Comparison of ENCODE assay signal across 13 cellular contexts in the genomic region with DNA sequence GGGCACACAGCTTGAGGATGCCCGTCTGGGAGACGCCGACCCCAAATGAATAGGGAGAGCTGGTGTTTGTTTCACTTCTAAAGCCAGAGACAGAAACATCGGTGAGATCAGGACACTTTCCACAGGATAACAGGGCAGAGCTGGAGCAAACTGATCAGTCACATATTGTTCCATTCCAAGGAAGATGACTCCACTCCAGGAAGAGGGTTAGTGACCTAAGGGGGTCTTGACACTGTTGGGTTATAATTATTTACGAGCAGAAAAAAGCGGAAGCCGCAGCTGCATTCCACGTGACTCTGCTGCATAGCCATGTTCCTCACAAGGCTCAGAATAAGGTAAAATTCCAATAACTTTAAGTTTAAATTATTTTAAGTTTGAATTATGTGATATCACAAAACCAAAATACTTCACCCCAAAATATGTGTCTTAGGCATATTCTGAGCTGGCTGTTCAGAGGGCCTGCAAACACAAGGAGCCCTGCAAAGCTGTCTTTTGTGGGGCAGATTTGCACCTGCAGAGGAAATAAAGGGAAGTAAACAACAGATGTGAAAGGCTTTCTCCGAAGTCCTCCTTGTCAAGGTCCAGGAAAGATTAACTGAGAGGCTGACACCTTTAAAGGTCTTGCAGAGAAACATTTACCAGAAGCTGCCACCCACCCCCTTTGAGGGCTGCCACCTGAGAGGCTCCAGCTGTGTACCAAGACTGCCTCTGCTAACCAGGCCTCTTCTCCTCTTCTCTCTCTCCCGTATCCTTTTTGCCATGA.
A peak's percentile ranks its signal among the peaks of the same experiment; 100 is the strongest.
DNase-seq lines count a peak whose midpoint lies in the region; ATAC-seq and TF ChIP-seq lines count a peak whose summit lies in the region.
"Had no signal": no experiment of that assay in that cellular context is flagged by ENCODE, and none has a peak within 500 bp of the region (broad histone marks: within the 10 kb centered on the region; RNA-seq: fewer than 3 reads in every experiment).

No MANE protein-coding gene starts in this region.

- peak overlapping the region in 2 of 6 donors; percentile 86 to 98 for H3K27ac Mint-ChIP-seq in naive B cell
- H3K27ac Mint-ChIP-seq: brain had no signal

- H3K9ac ChIP-seq in DND-41 (ENCODE audit: low read depth, low read length), result peak overlapping the region; percentile 62

- no peaks in the 10 kb centered on the region for H3K36me3 Mint-ChIP-seq in naive B cell
- H3K36me3 Mint-ChIP-seq: brain had no signal

- H4K20me1 ChIP-seq in DND-41 (ENCODE audit: insufficient read depth, low read length), result no peaks in the 10 kb centered on the region

- no peaks in the 10 kb centered on the region for H3K27me3 Mint-ChIP-seq in naive B cell
- H3K27me3 Mint-ChIP-seq: brain had no signal

- H3K4me3 Mint-ChIP-seq in naive B cell, result peak overlapping the region in 7 of 8 donors; percentile 25 to 85 (median 58)
- H3K4me3 Mint-ChIP-seq: brain had no signal

- peak; percentile 79 for DNase-seq in DND-41
- peak; percentile 22 for DNase-seq in HT1080 (ENCODE audit: low read depth)
- DNase-seq in UCSD-AML1 (lab: John Stamatoyannopoulos, UW; ENCODE audit: unreplicated experiment), result peak; percentile 35
- no peak for DNase-seq in naive B cell
- no peak for DNase-seq in putamen (ENCODE audit: low spot score)
- DNase-seq in SIG-M5 treated with dmso at 0.1 percent for 504 hours (lab: John Stamatoyannopoulos, UW; ENCODE audit: unreplicated experiment), result no peak
- DNase-seq: NCI-H1436; stimulated activated CD8-positive, alpha-beta memory T cell treated with anti-CD3 and anti-CD28 coated beads, Interleukin-4, amount 100 ng/mL, for 48 hours; T-helper 9 cell had no signal

- peak overlapping the region in 1 of 2 experiments; percentile 41; a peak in 2 of 4 replicates for H3K4me3 ChIP-seq in DND-41 (ENCODE audit: low read depth in 1 of 2, low read length in 2 of 2)
- H3K4me3 ChIP-seq: GM12878 had no signal

- peak overlapping the region; percentile 47 for H2AFZ ChIP-seq in DND-41 (ENCODE audit: low read depth, low read length)

- H3K4me2 ChIP-seq in DND-41 (ENCODE audit: insufficient read depth, low read length), result peak overlapping the region; percentile 62

- no peak for TF ChIP-seq CTCF in DND-41 (IDR thresholded peaks at IDR 0.05; ENCODE audit: borderline replicate concordance, extremely low read depth, low read length, poor library complexity, severe bottlenecking)

- H3K4me1 ChIP-seq in DND-41 (ENCODE audit: insufficient read depth, low read length), result peaks cover 70% of the 10 kb centered on the region

- peaks cover 4 to 31% (median 18%) of the 10 kb centered on the region in 3 donors for H3K4me1 Mint-ChIP-seq in naive B cell

- H3K9me3 Mint-ChIP-seq in naive B cell, result peaks cover 0 to 8% (median 0%) of the 10 kb centered on the region in 7 donors

- ATAC-seq in DND-41 (ENCODE audit: insufficient read depth, low read depth) (peak; percentile 86), naive B cell (ENCODE audit: low read depth in 2 of 2) (peak in 1 of 2 donors; percentile 66), GM21825 (IDR thresholded peaks at IDR 0.05; ENCODE audit: unreplicated experiment) (no peak)
- ATAC-seq: GM12878 had no signal

- H3K79me2 ChIP-seq in DND-41 (ENCODE audit: insufficient read depth, low read length), result no peaks in the 10 kb centered on the region

- no peaks in the 10 kb centered on the region for H3K27me3 ChIP-seq in DND-41 (ENCODE audit: insufficient read depth, low read length, poor library complexity)

- H3K27ac ChIP-seq in DND-41 (ENCODE audit: low read length), result peak overlapping the region; percentile 98
- H3K27ac ChIP-seq: epithelial cell of prostate had no signal

- H3K36me3 ChIP-seq in DND-41 (ENCODE audit: insufficient read depth, low read length), result no peaks in the 10 kb centered on the region

- H3K9me3 ChIP-seq in DND-41 (ENCODE audit: insufficient read depth, low read length, severe bottlenecking), result no peaks in the 10 kb centered on the region

Comparison
In these comparisons a context has a peak if more than half of its experiments do, and no peak if none do; other contexts are left out.
1. DNase-seq: peak in DND-41 (single experiment), HT1080 (single experiment) and UCSD-AML1 (single experiment); none in naive B cell (single experiment), putamen (single experiment) and SIG-M5 treated with dmso at 0.1 percent for 504 hours (single experiment).